Comparison of ENCODE assay signal across 1 cellular context in the genomic region with DNA sequence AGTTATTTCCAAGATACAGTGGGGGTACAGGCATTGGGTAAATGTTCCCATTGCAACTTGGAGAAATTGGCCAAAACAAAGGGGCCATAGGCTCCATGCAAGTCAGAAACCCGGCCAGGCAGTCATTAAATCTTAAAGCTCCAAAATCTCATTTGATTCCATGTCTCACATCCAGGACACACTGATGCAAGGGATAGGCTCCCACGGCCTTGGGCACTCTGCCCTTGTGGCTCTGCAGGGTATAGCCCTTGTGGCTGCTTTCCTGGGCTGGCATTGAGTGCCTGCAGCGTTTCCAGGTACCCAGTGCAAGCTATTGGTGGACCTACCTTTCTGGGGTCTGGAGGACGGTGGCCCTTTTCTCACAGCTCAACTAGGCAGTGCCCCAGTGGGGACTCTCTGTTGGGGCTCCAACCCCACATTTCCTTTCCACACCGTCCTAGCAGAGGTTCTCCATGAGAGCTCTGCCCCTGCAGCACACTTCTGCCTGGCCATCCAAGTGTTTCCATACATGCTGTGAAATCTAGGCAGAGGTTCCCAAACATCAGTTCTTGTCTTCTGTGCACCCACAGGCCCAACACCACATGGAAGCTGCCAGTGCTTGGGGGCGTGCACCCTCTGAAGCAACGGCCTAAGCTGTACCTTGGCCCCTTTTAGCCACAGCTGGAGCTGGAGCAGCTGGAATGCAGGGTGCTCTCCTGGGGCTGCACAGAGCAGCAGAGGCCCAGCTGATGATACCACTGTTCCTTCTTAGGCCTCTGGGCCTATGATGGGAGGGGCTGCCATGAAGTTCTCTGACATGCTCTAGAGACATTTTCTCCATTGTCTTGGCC.
TF ChIP-seq lines count a peak whose summit lies in the region.

No MANE protein-coding gene starts in this region.

TF ChIP-seq in K562, 482 proteins besides CTCF, POLR2A, EP300 and RAD21 (continued from another document):
- TF ChIP-seq, protein P1, sequence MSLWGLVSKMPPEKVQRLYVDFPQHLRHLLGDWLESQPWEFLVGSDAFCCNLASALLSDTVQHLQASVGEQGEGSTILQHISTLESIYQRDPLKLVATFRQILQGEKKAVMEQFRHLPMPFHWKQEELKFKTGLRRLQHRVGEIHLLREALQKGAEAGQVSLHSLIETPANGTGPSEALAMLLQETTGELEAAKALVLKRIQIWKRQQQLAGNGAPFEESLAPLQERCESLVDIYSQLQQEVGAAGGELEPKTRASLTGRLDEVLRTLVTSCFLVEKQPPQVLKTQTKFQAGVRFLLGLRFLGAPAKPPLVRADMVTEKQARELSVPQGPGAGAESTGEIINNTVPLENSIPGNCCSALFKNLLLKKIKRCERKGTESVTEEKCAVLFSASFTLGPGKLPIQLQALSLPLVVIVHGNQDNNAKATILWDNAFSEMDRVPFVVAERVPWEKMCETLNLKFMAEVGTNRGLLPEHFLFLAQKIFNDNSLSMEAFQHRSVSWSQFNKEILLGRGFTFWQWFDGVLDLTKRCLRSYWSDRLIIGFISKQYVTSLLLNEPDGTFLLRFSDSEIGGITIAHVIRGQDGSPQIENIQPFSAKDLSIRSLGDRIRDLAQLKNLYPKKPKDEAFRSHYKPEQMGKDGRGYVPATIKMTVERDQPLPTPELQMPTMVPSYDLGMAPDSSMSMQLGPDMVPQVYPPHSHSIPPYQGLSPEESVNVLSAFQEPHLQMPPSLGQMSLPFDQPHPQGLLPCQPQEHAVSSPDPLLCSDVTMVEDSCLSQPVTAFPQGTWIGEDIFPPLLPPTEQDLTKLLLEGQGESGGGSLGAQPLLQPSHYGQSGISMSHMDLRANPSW (CRISPR knock-in tag; IDR thresholded peaks at IDR 0.05): no peak
TF ChIP-seq in K562: peak in this region for 0.
